Comparison of ENCODE assay signal across 8 cellular contexts in the genomic region with DNA sequence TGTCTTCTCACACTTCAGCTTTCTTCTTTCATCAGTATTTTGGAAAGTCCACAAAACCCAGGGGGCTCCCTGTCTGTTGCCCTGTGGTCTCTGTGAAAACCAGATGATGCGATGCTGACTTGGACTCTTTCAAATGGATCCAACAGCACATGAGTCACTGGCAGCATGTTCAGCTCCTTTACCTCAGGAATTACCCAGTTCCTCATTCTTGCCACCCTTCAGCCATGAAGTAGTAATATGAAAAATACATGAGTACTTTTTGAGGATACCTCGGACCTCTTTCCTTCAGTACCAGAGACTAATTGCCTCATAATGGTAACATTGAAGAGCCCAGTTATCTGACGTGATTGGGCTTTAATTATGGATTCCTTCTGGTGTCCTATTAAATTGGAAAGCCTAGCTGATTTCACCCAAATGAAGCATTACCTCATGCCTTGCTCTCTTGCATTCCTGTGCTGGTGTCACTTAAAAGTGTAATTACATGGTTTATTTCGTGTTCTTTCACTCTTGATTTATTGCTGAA.
A peak's percentile ranks its signal among the peaks of the same experiment; 100 is the strongest.
DNase-seq lines count a peak whose midpoint lies in the region; ATAC-seq and TF ChIP-seq lines count a peak whose summit lies in the region.

No MANE protein-coding gene starts in this region.

- no peak overlapping the region for H3K4me3 ChIP-seq in right atrium auricular region

- ATAC-seq in HG02981 (IDR thresholded peaks at IDR 0.05; ENCODE audit: unreplicated experiment) (peak; percentile 85), T-cell (replicated peaks in 1 of 4) (no peak), natural killer cell (peak; percentile 38 to 45 (median 41)), left colon (no peak)

- H3K27ac Mint-ChIP-seq in activated naive CD4-positive, alpha-beta T cell treated with anti-CD3 and anti-CD28 coated beads for 36 hours: peak overlapping the region; percentile 75
- H3K27ac Mint-ChIP-seq in T-cell: peak overlapping the region; percentile 16 to 25
- H3K27ac Mint-ChIP-seq in natural killer cell: peak overlapping the region; percentile 27 to 54

- no peaks in the 10 kb centered on the region for H3K27me3 Mint-ChIP-seq in activated naive CD4-positive, alpha-beta T cell treated with anti-CD3 and anti-CD28 coated beads for 36 hours (ENCODE audit: low read depth)
- no peaks in the 10 kb centered on the region for H3K27me3 Mint-ChIP-seq in T-cell
- H3K27me3 Mint-ChIP-seq in natural killer cell (ENCODE audit: low read depth in 2 of 2): no peaks in the 10 kb centered on the region

- peaks cover 0 to 17% of the 10 kb centered on the region in 2 donors for H3K4me1 ChIP-seq in right atrium auricular region

- CTCF ChIA-PET in activated naive CD4-positive, alpha-beta T cell treated with anti-CD3 and anti-CD28 coated beads for 36 hours (lab: Charles Lee): interaction anchor here (0.8 to 1.4 kb wide), 6 partner anchors 9 to 63 kb away, joined by 3 to 6 read pairs (median 4); no protein-coding TSS in a partner anchor
- CTCF ChIA-PET in T-cell (lab: Charles Lee): interaction anchor here in 1 of 2 donors (0.9 kb wide), 1 partner anchor 137 kb away, joined by 5 read pairs; no protein-coding TSS in a partner anchor

- H3K9me3 ChIP-seq in right atrium auricular region: no peaks in the 10 kb centered on the region

- intact Hi-C loops in activated naive CD4-positive, alpha-beta T cell treated with anti-CD3 and anti-CD28 coated beads for 36 hours (cut with micrococcal nuclease): loop anchor here (1.0 kb wide), 3 partner anchors 9 to 49 kb away; no protein-coding TSS in a partner anchor
- intact Hi-C loops in natural killer cell (cut with micrococcal nuclease): no loop called here
- intact Hi-C loops in left colon (cut with DNase I, micrococcal nuclease): no loop called here

- H3K4me3 Mint-ChIP-seq in activated naive CD4-positive, alpha-beta T cell treated with anti-CD3 and anti-CD28 coated beads for 36 hours: no peak overlapping the region
- H3K4me3 Mint-ChIP-seq in T-cell: no peak overlapping the region
- no peak overlapping the region for H3K4me3 Mint-ChIP-seq in natural killer cell

- no peaks in the 10 kb centered on the region for H3K27me3 ChIP-seq in right atrium auricular region

- H3K9me3 Mint-ChIP-seq in activated naive CD4-positive, alpha-beta T cell treated with anti-CD3 and anti-CD28 coated beads for 36 hours: no peaks in the 10 kb centered on the region
- H3K9me3 Mint-ChIP-seq in T-cell: no peaks in the 10 kb centered on the region
- no peaks in the 10 kb centered on the region for H3K9me3 Mint-ChIP-seq in natural killer cell

- H3K36me3 ChIP-seq in right atrium auricular region: no peaks in the 10 kb centered on the region

- POLR2A ChIA-PET in T-cell (lab: Charles Lee): interaction anchor here in 1 of 2 donors (0.7 kb wide), 1 partner anchor 236 kb away, joined by 4 read pairs; no protein-coding TSS in a partner anchor

- H3K27ac ChIP-seq in right atrium auricular region: no peak overlapping the region

- peaks cover 78% of the 10 kb centered on the region for H3K4me1 Mint-ChIP-seq in activated naive CD4-positive, alpha-beta T cell treated with anti-CD3 and anti-CD28 coated beads for 36 hours (ENCODE audit: low read depth)
- H3K4me1 Mint-ChIP-seq in T-cell (peaks cover 77 to 85% (median 79%) of the 10 kb centered on the region in 3 donors), natural killer cell (peaks cover 51 to 54% of the 10 kb centered on the region in 2 donors)

- DNase-seq in activated naive CD4-positive, alpha-beta T cell treated with anti-CD3 and anti-CD28 coated beads for 36 hours: peak; percentile 66
- DNase-seq in activated naive CD4-positive, alpha-beta T cell (lab: John Stamatoyannopoulos, UW): no peak
- DNase-seq in T-cell (peak in 1 of 34 experiments; percentile 21), natural killer cell (no peak), NCI-H1436 (lab: John Stamatoyannopoulos, UW) (no peak), left colon (no peak), right atrium auricular region (ENCODE audit: low spot score) (no peak)

- H3K36me3 Mint-ChIP-seq in activated naive CD4-positive, alpha-beta T cell treated with anti-CD3 and anti-CD28 coated beads for 36 hours (ENCODE audit: low read depth): peaks cover 41% of the 10 kb centered on the region
- H3K36me3 Mint-ChIP-seq in T-cell (peaks cover 59% of the 10 kb centered on the region), natural killer cell (no peaks in the 10 kb centered on the region)

- TF ChIP-seq CTCF in natural killer cell (IDR thresholded peaks at IDR 0.05) (no peak), right atrium auricular region (IDR thresholded peaks at IDR 0.05) (no peak)

Comparison
In these comparisons a context has a peak if more than half of its experiments do, and no peak if none do; other contexts are left out.
1. H3K27ac Mint-ChIP-seq: peak in every context shown above with its lines; median percentile 75 in activated naive CD4-positive, alpha-beta T cell treated with anti-CD3 and anti-CD28 coated beads for 36 hours; 40 in natural killer cell; 20 in T-cell.
2. ATAC-seq: peak in HG02981 (single experiment) and natural killer cell (3 of 3); none in T-cell (0 of 4) and left colon (single experiment).